In genomic region chr10:12847361-12847975, GRCh38 we compare ENCODE assay signal across 9 cellular contexts.
A peak's percentile ranks its signal among the peaks of the same experiment; 100 is the strongest.
DNase-seq lines count a peak whose midpoint lies in the region; ATAC-seq and TF ChIP-seq lines count a peak whose summit lies in the region.
"Had no signal": no experiment of that assay in that cellular context is flagged by ENCODE, and none has a peak within 500 bp of the region (broad histone marks: within the 10 kb centered on the region; RNA-seq: fewer than 3 reads in every experiment).

No MANE protein-coding gene starts in this region.

- H3K36me3 Mint-ChIP-seq in activated CD4-positive, alpha-beta T cell treated with anti-CD3 and anti-CD28 coated beads for 36 hours (ENCODE audit: low read depth): no peaks in the 10 kb centered on the region
- no peaks in the 10 kb centered on the region for H3K36me3 Mint-ChIP-seq in activated CD4-positive, alpha-beta T cell treated with anti-CD3 and anti-CD28 coated beads, Interleukin-2, amount 10 ng/mL, durations not matched to agents 7 days and 5 days (ENCODE audit: low read depth)

- peaks cover 3% of the 10 kb centered on the region for H3K4me1 Mint-ChIP-seq in activated CD4-positive, alpha-beta T cell treated with anti-CD3 and anti-CD28 coated beads for 36 hours
- no peaks in the 10 kb centered on the region for H3K4me1 Mint-ChIP-seq in activated CD4-positive, alpha-beta T cell treated with anti-CD3 and anti-CD28 coated beads, Interleukin-2, amount 10 ng/mL, durations not matched to agents 7 days and 5 days

- no peaks in the 10 kb centered on the region for H3K27me3 ChIP-seq in Loucy (ENCODE audit: insufficient read depth, low read length, poor library complexity, severe bottlenecking)
- no peaks in the 10 kb centered on the region for H3K27me3 ChIP-seq in tibial artery

- 0 out of 2 replicates have a peak overlapping the region, but pooled peaks have one; percentile 47 for H2AFZ ChIP-seq in Loucy (ENCODE audit: low read length)

- H3K4me2 ChIP-seq in Loucy (ENCODE audit: low read depth, low read length, poor library complexity, severe bottlenecking): no peak overlapping the region

- POLR2A ChIA-PET in activated CD4-positive, alpha-beta T cell treated with anti-CD3 and anti-CD28 coated beads for 36 hours (lab: Charles Lee): interaction anchor here (0.6 kb wide), 1 partner anchor 264 kb away, joined by 3 read pairs; no protein-coding TSS in a partner anchor
- POLR2A ChIA-PET in activated CD4-positive, alpha-beta T cell treated with anti-CD3 and anti-CD28 coated beads, Interleukin-2, amount 10 ng/mL, durations not matched to agents 7 days and 5 days (lab: Charles Lee): no interaction called here

- no peak overlapping the region for H3K9ac ChIP-seq in Loucy (ENCODE audit: low read depth, low read length, poor library complexity, severe bottlenecking)

- DNase-seq in activated CD4-positive, alpha-beta T cell treated with anti-CD3 and anti-CD28 coated beads for 36 hours: peak; percentile 71
- no peak for DNase-seq in activated CD4-positive, alpha-beta T cell treated with anti-CD3 and anti-CD28 coated beads, Interleukin-2, amount 10 ng/mL, durations not matched to agents 7 days and 5 days
- DNase-seq in dermis blood vessel endothelial cell (peak; percentile 19), AG08396 (ENCODE audit: low spot score) (no peak), tibial artery (no peak)
- DNase-seq in stimulated activated CD4-positive, alpha-beta T cell treated with anti-CD3 and anti-CD28 coated beads, Interleukin-15, amount 100 ng/mL, for 48 hours (ENCODE audit: low read depth in 2 of 2): peak; percentile 16 to 28
- DNase-seq in activated effector memory CD4-positive, alpha-beta T cell treated with anti-CD3 and anti-CD28 coated beads, Interleukin-2, amount 50 U/mL, for 16 hours: no peak
- DNase-seq: NCI-H446 treated with DMSO at 0.1 percent for 48 hours had no signal

- no peaks in the 10 kb centered on the region for H3K79me2 ChIP-seq in Loucy (ENCODE audit: insufficient read depth, low read length)

- TF ChIP-seq CTCF in Loucy (conservative IDR thresholded peaks at IDR 0.05; ENCODE audit: low read length): peak; percentile 66
- no peak for TF ChIP-seq CTCF in tibial artery (IDR thresholded peaks at IDR 0.05)

- H3K9me3 ChIP-seq in Loucy (ENCODE audit: insufficient read depth, low read depth, low read length): no peaks in the 10 kb centered on the region
- no peaks in the 10 kb centered on the region for H3K9me3 ChIP-seq in tibial artery

- intact Hi-C loops in activated CD4-positive, alpha-beta T cell treated with anti-CD3 and anti-CD28 coated beads for 36 hours (cut with DNase I, micrococcal nuclease): no loop called here
- intact Hi-C loops in tibial artery (cut with DNase I; ENCODE audit: low total_unique reads): no loop called here

- no peak overlapping the region for H3K27ac Mint-ChIP-seq in activated CD4-positive, alpha-beta T cell treated with anti-CD3 and anti-CD28 coated beads for 36 hours
- no peak overlapping the region for H3K27ac Mint-ChIP-seq in activated CD4-positive, alpha-beta T cell treated with anti-CD3 and anti-CD28 coated beads, Interleukin-2, amount 10 ng/mL, durations not matched to agents 7 days and 5 days

- no peak overlapping the region for H3K4me3 Mint-ChIP-seq in activated CD4-positive, alpha-beta T cell treated with anti-CD3 and anti-CD28 coated beads for 36 hours
- no peak overlapping the region for H3K4me3 Mint-ChIP-seq in activated CD4-positive, alpha-beta T cell treated with anti-CD3 and anti-CD28 coated beads, Interleukin-2, amount 10 ng/mL, durations not matched to agents 7 days and 5 days

- H3F3A ChIP-seq in Loucy (ENCODE audit: low read depth): no peaks in the 10 kb centered on the region

- H3K27ac ChIP-seq in tibial artery: no peak overlapping the region

- H3K36me3 ChIP-seq in Loucy (ENCODE audit: insufficient read depth, low read length) (no peaks in the 10 kb centered on the region), tibial artery (no peaks in the 10 kb centered on the region)

- H3K27me3 Mint-ChIP-seq in activated CD4-positive, alpha-beta T cell treated with anti-CD3 and anti-CD28 coated beads for 36 hours: peaks cover 15% of the 10 kb centered on the region
- peaks cover 5% of the 10 kb centered on the region for H3K27me3 Mint-ChIP-seq in activated CD4-positive, alpha-beta T cell treated with anti-CD3 and anti-CD28 coated beads, Interleukin-2, amount 10 ng/mL, durations not matched to agents 7 days and 5 days

- H3K4me3 ChIP-seq in Loucy (ENCODE audit: low read length, poor library complexity, severe bottlenecking) (no peak overlapping the region), tibial artery (no peak overlapping the region)

- no peaks in the 10 kb centered on the region for H4K20me1 ChIP-seq in Loucy (ENCODE audit: insufficient read depth, low read length, poor library complexity, severe bottlenecking)

- no peaks in the 10 kb centered on the region for H3K9me2 ChIP-seq in Loucy (replicated peaks; ENCODE audit: low read depth, low read length)

- CTCF ChIA-PET in activated CD4-positive, alpha-beta T cell treated with anti-CD3 and anti-CD28 coated beads for 36 hours (lab: Charles Lee): interaction anchor here (0.6 to 1.3 kb wide), 8 partner anchors 16 to 668 kb away, joined by 3 to 4 read pairs (median 3); no protein-coding TSS in a partner anchor
- CTCF ChIA-PET in activated CD4-positive, alpha-beta T cell treated with anti-CD3 and anti-CD28 coated beads, Interleukin-2, amount 10 ng/mL, durations not matched to agents 7 days and 5 days (lab: Charles Lee): no interaction called here

- no peaks in the 10 kb centered on the region for H3K9me3 Mint-ChIP-seq in activated CD4-positive, alpha-beta T cell treated with anti-CD3 and anti-CD28 coated beads for 36 hours (ENCODE audit: low read depth)
- H3K9me3 Mint-ChIP-seq in activated CD4-positive, alpha-beta T cell treated with anti-CD3 and anti-CD28 coated beads, Interleukin-2, amount 10 ng/mL, durations not matched to agents 7 days and 5 days: no peaks in the 10 kb centered on the region

- H3K4me1 ChIP-seq in Loucy (ENCODE audit: insufficient read depth, low read length, poor library complexity, severe bottlenecking) (no peaks in the 10 kb centered on the region), tibial artery (peaks cover 0 to 46% (median 25%) of the 10 kb centered on the region in 4 donors)

- ATAC-seq in activated CD4-positive, alpha-beta T cell treated with anti-CD3 and anti-CD28 coated beads for 36 hours: peak; percentile 57

Comparison
In these comparisons a context has a peak if more than half of its experiments do, and no peak if none do; other contexts are left out.
1. DNase-seq: peak in activated CD4-positive, alpha-beta T cell treated with anti-CD3 and anti-CD28 coated beads for 36 hours (single experiment), dermis blood vessel endothelial cell (single experiment) and stimulated activated CD4-positive, alpha-beta T cell treated with anti-CD3 and anti-CD28 coated beads, Interleukin-15, amount 100 ng/mL, for 48 hours (2 of 2); none in activated CD4-positive, alpha-beta T cell treated with anti-CD3 and anti-CD28 coated beads, Interleukin-2, amount 10 ng/mL, durations not matched to agents 7 days and 5 days (single experiment), activated effector memory CD4-positive, alpha-beta T cell treated with anti-CD3 and anti-CD28 coated beads, Interleukin-2, amount 50 U/mL, for 16 hours (single experiment), AG08396 (single experiment) and tibial artery (0 of 2).